8 cellular contexts compared by ENCODE assay signal in genomic region chr4:56435001-56435747, GRCh38. TPM values are rescaled to one million over a fixed set of nuclear protein-coding genes. Genes with fewer than 3 reads are reported as not detected.
A peak's percentile ranks its signal among the peaks of the same experiment; 100 is the strongest.
DNase-seq lines count a peak whose midpoint lies in the region; ATAC-seq and TF ChIP-seq lines count a peak whose summit lies in the region.

Gene PPAT, minus strand, starts transcription at chr4:56435615. Its CDS starts 138 bp downstream, at chr4:56435477.

- CTCF ChIA-PET in HEK293T (lab: Yijun Ruan, JAX): interaction anchor here (1.0 to 1.5 kb wide), 2 partner anchors 11 to 14 kb away, joined by 3 to 14 read pairs; no protein-coding TSS in a partner anchor

- no peaks in the 10 kb centered on the region for H3K9me3 Mint-ChIP-seq in activated naive CD4-positive, alpha-beta T cell treated with anti-CD3 and anti-CD28 coated beads, Interleukin-2, amount 50 U/mL, for 24 hours

- no peaks in the 10 kb centered on the region for H3K36me3 ChIP-seq in thyroid gland

- POLR2A ChIA-PET in HEK293T (lab: Yijun Ruan, JAX): interaction anchor here (0.6 to 7.4 kb wide), 19 partner anchors 9 to 597 kb away, joined by 3 to 113 read pairs (median 6); partner anchors contain the start of genes AASDH and NOA1

- H3K27ac ChIP-seq in thyroid gland: peak within 1 kb of the TSS; percentile 70 to 94 (median 89)

- peak within 1 kb of the TSS; percentile 100 for H3K4me3 ChIP-seq in NB4 (ENCODE audit: low read depth, low read length)
- H3K4me3 ChIP-seq in thyroid gland (replicated peaks in 1 of 3): peak within 1 kb of the TSS; percentile 36 to 83 (median 55)

- TF ChIP-seq POLR2A in NB4 (IDR thresholded peaks at IDR 0.05; ENCODE audit: extremely low read depth, insufficient read length): peak; percentile 73
- peak in 1 of 2 donors; percentile 79 for TF ChIP-seq POLR2A in thyroid gland (IDR thresholded peaks at IDR 0.05)

- peak; percentile 92 for DNase-seq in GM04504 (ENCODE audit: low read depth)
- DNase-seq in HEK293T (ENCODE audit: extremely low spot score): peak; percentile 90
- DNase-seq in NB4 (ENCODE audit: low read depth): peak; percentile 99
- DNase-seq in germinal center (ENCODE audit: low spot score): peak; percentile 99
- DNase-seq in omental fat pad (ENCODE audit: low spot score): peak; percentile 92
- peak; percentile 98 for DNase-seq in thyroid gland

- peak; percentile 10 for TF ChIP-seq CTCF in NB4 (IDR thresholded peaks at IDR 0.05; ENCODE audit: low read depth, low read length)
- TF ChIP-seq CTCF in omental fat pad (IDR thresholded peaks at IDR 0.05): no peak
- peak in 4 of 6 experiments; percentile 15 to 37 (median 23) for TF ChIP-seq CTCF in thyroid gland (IDR thresholded peaks at IDR 0.05)

- intact Hi-C loops in thyroid gland (cut with DNase I): no loop called here

- H3K27me3 Mint-ChIP-seq in activated naive CD4-positive, alpha-beta T cell treated with anti-CD3 and anti-CD28 coated beads, Interleukin-2, amount 50 U/mL, for 24 hours: no peaks in the 10 kb centered on the region

- peak within 1 kb of the TSS; percentile 95 for H3K4me3 Mint-ChIP-seq in activated naive CD4-positive, alpha-beta T cell treated with anti-CD3 and anti-CD28 coated beads, Interleukin-2, amount 50 U/mL, for 24 hours

- WGBS in thyroid gland, 2 donors: 1% methylated on average over 28 to 29 of the region's 62 CpGs

- peaks cover 0 to 13% of the 10 kb centered on the region in 2 donors for H3K4me1 ChIP-seq in thyroid gland

- no peaks in the 10 kb centered on the region for H3K9me3 ChIP-seq in thyroid gland

- peaks cover 15% of the 10 kb centered on the region for H3K36me3 Mint-ChIP-seq in activated naive CD4-positive, alpha-beta T cell treated with anti-CD3 and anti-CD28 coated beads, Interleukin-2, amount 50 U/mL, for 24 hours

- H3K27me3 ChIP-seq in thyroid gland: no peaks in the 10 kb centered on the region

- ATAC-seq in SK-N-SH treated with all-trans-retinoic acid at 6 μM for 48 hours (peak; percentile 86), omental fat pad (ENCODE audit: low FRiP score) (peak; percentile 98)

- H3K4me1 Mint-ChIP-seq in activated naive CD4-positive, alpha-beta T cell treated with anti-CD3 and anti-CD28 coated beads, Interleukin-2, amount 50 U/mL, for 24 hours: peaks cover 52% of the 10 kb centered on the region

- peak within 1 kb of the TSS; percentile 95 for H3K27ac Mint-ChIP-seq in activated naive CD4-positive, alpha-beta T cell treated with anti-CD3 and anti-CD28 coated beads, Interleukin-2, amount 50 U/mL, for 24 hours

TF ChIP-seq in HEK293T, 16 proteins besides CTCF, POLR2A, EP300 and RAD21:
- TF ChIP-seq BHLHE40 (IDR thresholded peaks at IDR 0.05; ENCODE audit: borderline replicate concordance) (no peak), TARDBP (IDR thresholded peaks at IDR 0.05) (no peak), L3MBTL2 (conservative IDR thresholded peaks at IDR 0.05) (peak; percentile 96)

TF ChIP-seq in SK-N-SH treated with all-trans-retinoic acid at 6 μM for 48 hours, 23 proteins besides CTCF, POLR2A, EP300 and RAD21:
- TF ChIP-seq TCF4 (CRISPR knock-in tag; IDR thresholded peaks at IDR 0.05; ENCODE audit: borderline replicate concordance) (no peak), ARNTL (CRISPR knock-in tag; IDR thresholded peaks at IDR 0.05; ENCODE audit: borderline replicate concordance, low read depth) (no peak), RARB (CRISPR knock-in tag; IDR thresholded peaks at IDR 0.05) (no peak), ZFP3 (CRISPR knock-in tag; IDR thresholded peaks at IDR 0.05) (0 out of 2 replicates have a peak, but pooled peaks have one; percentile 24), CSRNP3 (CRISPR knock-in tag; IDR thresholded peaks at IDR 0.05) (no peak)

RNA-seq across cellular contexts. Expression of gene PPAT, which starts in this region (rescaled TPM):
- total RNA-seq in omental fat pad: 10 to 100 TPM in 1 of 4 donors, 1 to 10 TPM in 3; 2.8 to 22.1 (median 5.5) TPM
- 1 to 10 TPM; 3.1 to 6.1 (median 4.7) TPM for total RNA-seq in thyroid gland

Comparison
In these comparisons a context has a peak if more than half of its experiments do, and no peak if none do; other contexts are left out.
1. Peak in every context shown above with its lines: DNase-seq, ATAC-seq, H3K4me3 ChIP-seq and H3K27ac ChIP-seq.
2. CTCF ChIP-seq: peak in NB4 (single experiment) and thyroid gland (4 of 6); none in omental fat pad (0 of 3).